ENCODE assay signal across 8 cellular contexts in the genomic region with DNA sequence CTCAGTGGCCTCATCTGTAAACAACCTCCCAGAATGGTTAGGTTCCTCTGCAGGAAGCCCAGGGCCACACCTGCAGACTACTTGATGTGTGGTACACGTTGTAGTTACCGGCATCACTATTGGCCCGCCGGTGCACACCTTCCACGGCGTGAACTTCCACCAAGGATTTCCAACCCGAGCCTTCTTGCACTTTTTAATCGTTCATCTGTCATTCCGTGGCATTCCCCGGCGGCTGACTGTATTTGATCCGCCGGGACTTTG. TPM values are rescaled to one million over a fixed set of nuclear protein-coding genes. Genes with fewer than 3 reads are reported as not detected.
DNase-seq lines count a peak whose midpoint lies in the region; ATAC-seq and TF ChIP-seq lines count a peak whose summit lies in the region.

No MANE protein-coding gene starts in this region.

- POLR2A ChIA-PET in AG04449 (lab: Yijun Ruan, JAX) = no interaction called here

- peak overlapping the region; percentile 61 for H3K4me2 ChIP-seq in neural cell (ENCODE audit: low read length)

- TF ChIP-seq CTCF in AG04449 (IDR thresholded peaks at IDR 0.05; ENCODE audit: insufficient read depth, low read length, missing control alignments) (no peak), RWPE2 (IDR thresholded peaks at IDR 0.05; ENCODE audit: poor library complexity, severe bottlenecking) (no peak), neural cell (IDR thresholded peaks at IDR 0.05; ENCODE audit: poor library complexity, severe bottlenecking) (no peak)

- DNase-seq in AG04449 (ENCODE audit: low read depth, low spot score) = no peak
- DNase-seq in RWPE2 (ENCODE audit: low spot score) = no peak
- peak; percentile 33 for DNase-seq in effector CD4-positive, alpha-beta T cell
- DNase-seq in GF-D8 (lab: John Stamatoyannopoulos, UW) = no peak
- no peak for DNase-seq in HuH-7.5 (ENCODE audit: low spot score)

- H3K4me1 ChIP-seq in RWPE2 (ENCODE audit: insufficient read depth, poor library complexity, severe bottlenecking) = no peaks in the 10 kb centered on the region

- H3F3A ChIP-seq in neural cell (ENCODE audit: insufficient read depth, low read length, poor library complexity, severe bottlenecking) = peaks cover 2% of the 10 kb centered on the region

- no peak for TF ChIP-seq RAD21 in neural cell (conservative IDR thresholded peaks at IDR 0.05)

- H3K9me2 ChIP-seq in neural cell (ENCODE audit: insufficient read depth, low read length) = no peaks in the 10 kb centered on the region

- no peak for TF ChIP-seq EP300 in neural cell (conservative IDR thresholded peaks at IDR 0.05; ENCODE audit: poor library complexity, severe bottlenecking)

- H3K9me3 ChIP-seq in RWPE2 (ENCODE audit: severe bottlenecking) = no peaks in the 10 kb centered on the region
- no peaks in the 10 kb centered on the region for H3K9me3 ChIP-seq in neural cell (ENCODE audit: low read length)

- H3K27ac ChIP-seq in RWPE2 (ENCODE audit: poor library complexity, severe bottlenecking) (peak overlapping the region; percentile 41), neural cell (ENCODE audit: low read length) (no peak overlapping the region)

- H2AFZ ChIP-seq in neural cell (ENCODE audit: low read depth, low read length) = no peak overlapping the region

- H3K79me2 ChIP-seq in neural cell (replicated peaks; ENCODE audit: insufficient read depth, low read length) = no peaks in the 10 kb centered on the region

- CTCF ChIA-PET in AG04449 (lab: Yijun Ruan, JAX) = interaction anchor here (2.0 kb wide), 1 partner anchor 33 kb away, joined by 5 read pairs; no protein-coding TSS in a partner anchor

- H3K4me3 ChIP-seq in AG04449 (ENCODE audit: low read depth, low read length) = peak overlapping the region; percentile 56
- peak overlapping the region; percentile 40 for H3K4me3 ChIP-seq in RWPE2 (ENCODE audit: severe bottlenecking)
- H3K4me3 ChIP-seq in neural cell (ENCODE audit: low read length) = peak overlapping the region; percentile 73

- no peaks in the 10 kb centered on the region for H4K20me1 ChIP-seq in neural cell (ENCODE audit: insufficient read depth)

- ATAC-seq in GM21737 (IDR thresholded peaks at IDR 0.05; ENCODE audit: unreplicated experiment) = peak; percentile 17
- peak; percentile 15 for ATAC-seq in RWPE2 (ENCODE audit: low read depth)
- ATAC-seq in GM18520 (IDR thresholded peaks at IDR 0.05; ENCODE audit: unreplicated experiment) = no peak

- H3K27me3 ChIP-seq in RWPE2 (ENCODE audit: insufficient read depth, poor library complexity, severe bottlenecking) (no peaks in the 10 kb centered on the region), neural cell (ENCODE audit: insufficient read depth, low read depth, low read length) (peaks cover 14% of the 10 kb centered on the region)

- no peaks in the 10 kb centered on the region for H3K36me3 ChIP-seq in RWPE2 (ENCODE audit: low read depth)
- H3K36me3 ChIP-seq in neural cell (ENCODE audit: insufficient read depth, low read length) = no peaks in the 10 kb centered on the region

- peak overlapping the region; percentile 15 for H3K9ac ChIP-seq in neural cell (ENCODE audit: low read length)

TF ChIP-seq in neural cell, 6 proteins besides CTCF, POLR2A, EP300 and RAD21:
- TF ChIP-seq REST (IDR thresholded peaks at IDR 0.05; ENCODE audit: borderline replicate concordance) (no peak), EZH2 (IDR thresholded peaks at IDR 0.05; ENCODE audit: borderline replicate concordance, insufficient read depth, low read length, poor library complexity, severe bottlenecking) (no peak), POLR2AphosphoS5 (IDR thresholded peaks at IDR 0.05) (no peak), MXI1 (conservative IDR thresholded peaks at IDR 0.05; ENCODE audit: poor library complexity, severe bottlenecking) (no peak), SMC3 (conservative IDR thresholded peaks at IDR 0.05; ENCODE audit: poor library complexity) (no peak), TAF1 (IDR thresholded peaks at IDR 0.05; ENCODE audit: low read depth) (no peak)
TF ChIP-seq in neural cell: peak in this region for 0.

RNA-seq across cellular contexts. Expression of gene TRIM41, which starts 5.3 kb away (rescaled TPM):
- polyA plus RNA-seq in neural cell = 32.1 and 37.7 TPM in 2 replicates
- polyA minus RNA-seq in neural cell = 25.5 and 33.1 TPM in 2 replicates

RNA-seq across cellular contexts. Expression of gene TRIM7, which starts 12.7 kb away (rescaled TPM):
- polyA plus RNA-seq in neural cell = 1.4 and 2.1 TPM in 2 replicates
- polyA minus RNA-seq in neural cell = 0.93 TPM in 1 of 2 replicates, not detected in the other

RNA-seq across cellular contexts. Expression of gene RACK1, which starts 26.0 kb away (rescaled TPM):
- 2,178 and 2,281 TPM in 2 replicates for polyA plus RNA-seq in neural cell
- 1,575 and 1,611 TPM in 2 replicates for polyA minus RNA-seq in neural cell

RNA-seq across cellular contexts. Expression of gene TRIM52, which starts 43.2 kb away (rescaled TPM):
- 42.0 and 47.7 TPM in 2 replicates for polyA plus RNA-seq in neural cell
- polyA minus RNA-seq in neural cell = 20.0 and 21.6 TPM in 2 replicates
